Comparison of ENCODE assay signal across 8 cellular contexts in genomic region chr2:54503192-54503591, GRCh38. TPM values are rescaled to one million over a fixed set of nuclear protein-coding genes. Genes with fewer than 3 reads are reported as not detected.
DNase-seq lines count a peak whose midpoint lies in the region; ATAC-seq and TF ChIP-seq lines count a peak whose summit lies in the region.

No MANE protein-coding gene starts in this region.

- DNase-seq in SKM-1 treated with dmso at 0.1 percent for 144 hours (lab: John Stamatoyannopoulos, UW; ENCODE audit: unreplicated experiment) = peak; percentile 13
- DNase-seq in SKM-1 (lab: John Stamatoyannopoulos, UW; ENCODE audit: unreplicated experiment) = no peak
- DNase-seq in WERI-Rb-1 = peak; percentile 86
- DNase-seq in foreskin keratinocyte = no peak
- peak; percentile 22 for DNase-seq in stimulated activated CD4-positive, alpha-beta T cell treated with anti-CD3 and anti-CD28 coated beads, Interleukin-4, amount 100 ng/mL, for 24 hours
- no peak for DNase-seq in NCI-H2029 treated with DMSO at 0.1 percent for 48 hours (lab: John Stamatoyannopoulos, UW)

- H3K36me3 ChIP-seq in WERI-Rb-1 = no peaks in the 10 kb centered on the region

- H3K4me3 ChIP-seq in WERI-Rb-1 (ENCODE audit: low read depth, low read length) = no peak overlapping the region

- H3K27me3 ChIP-seq in WERI-Rb-1 (ENCODE audit: insufficient read depth, low read depth, severe bottlenecking) (no peaks in the 10 kb centered on the region), foreskin keratinocyte (no peaks in the 10 kb centered on the region)

- ATAC-seq in HG03432 (IDR thresholded peaks at IDR 0.05; ENCODE audit: unreplicated experiment) (peak; percentile 65), foreskin keratinocyte (peak; percentile 37), GM21528 (IDR thresholded peaks at IDR 0.05; ENCODE audit: low FRiP score, unreplicated experiment) (no peak)

- H3K9me3 ChIP-seq in WERI-Rb-1 (ENCODE audit: severe bottlenecking) = no peaks in the 10 kb centered on the region

- TF ChIP-seq CTCF in WERI-Rb-1 (IDR thresholded peaks at IDR 0.05; ENCODE audit: low read depth, low read length) (peak; percentile 96), foreskin keratinocyte (conservative IDR thresholded peaks at IDR 0.05) (peak; percentile 67)

- H3K27ac ChIP-seq in WERI-Rb-1 (no peak overlapping the region), foreskin keratinocyte (no peak overlapping the region)

- no peaks in the 10 kb centered on the region for H3K4me1 ChIP-seq in foreskin keratinocyte

RNA-seq across cellular contexts. Expression of gene SPTBN1, which starts 47.1 kb away (rescaled TPM):
- 135 and 147 TPM in 2 replicates for total RNA-seq in foreskin keratinocyte
- 30.1 and 35.7 TPM in 2 replicates for polyA plus RNA-seq in foreskin keratinocyte

Comparison
In these comparisons a context has a peak if more than half of its experiments do, and no peak if none do; other contexts are left out.
1. DNase-seq: peak in SKM-1 treated with dmso at 0.1 percent for 144 hours (single experiment), WERI-Rb-1 (single experiment) and stimulated activated CD4-positive, alpha-beta T cell treated with anti-CD3 and anti-CD28 coated beads, Interleukin-4, amount 100 ng/mL, for 24 hours (single experiment); none in SKM-1 (single experiment), foreskin keratinocyte (0 of 2) and NCI-H2029 treated with DMSO at 0.1 percent for 48 hours (single experiment).